1 cellular context compared by ENCODE assay signal in the genomic region with DNA sequence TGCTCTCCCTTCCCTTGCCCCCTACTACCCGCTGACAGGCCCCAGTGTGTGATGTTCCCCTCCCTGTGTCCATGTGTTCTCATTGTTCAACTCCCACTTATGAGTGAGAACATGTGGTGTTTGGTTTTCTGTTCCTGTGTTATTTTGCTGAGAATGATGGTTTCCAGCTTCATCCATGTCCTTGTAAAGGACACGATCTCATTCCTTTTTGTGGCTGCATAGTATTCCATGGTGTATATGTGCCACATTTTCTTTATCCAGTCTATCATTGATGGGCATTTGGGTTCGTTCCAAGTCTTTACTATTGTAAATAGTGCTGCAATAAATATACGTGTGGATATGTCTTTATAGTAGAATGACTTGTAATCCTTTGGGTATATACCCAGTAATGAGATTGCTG.
TF ChIP-seq lines count a peak whose summit lies in the region.

No MANE protein-coding gene starts in this region.

TF ChIP-seq in K562, 482 proteins besides CTCF, POLR2A, EP300 and RAD21:
- peak; percentile 65 for TF ChIP-seq ZNF146 (CRISPR knock-in tag; IDR thresholded peaks at IDR 0.05; ENCODE audit: unreplicated experiment)
TF ChIP-seq in K562: peak in this region for 1; not testable (repeated sequence) for 481.
